ENCODE assay signal across 17 cellular contexts in genomic region chr2:30150786-30151185, GRCh38. TPM values are rescaled to one million over a fixed set of nuclear protein-coding genes. Genes with fewer than 3 reads are reported as not detected.
DNase-seq lines count a peak whose midpoint lies in the region; ATAC-seq and TF ChIP-seq lines count a peak whose summit lies in the region.
"Had no signal": no experiment of that assay in that cellular context is flagged by ENCODE, and none has a peak within 500 bp of the region (broad histone marks: within the 10 kb centered on the region; RNA-seq: fewer than 3 reads in every experiment).

No MANE protein-coding gene starts in this region.

- TF ChIP-seq CTCF in mesothelial cell of epicardium (IDR thresholded peaks at IDR 0.05; ENCODE audit: unreplicated experiment) (no peak), type B pancreatic cell (conservative IDR thresholded peaks at IDR 0.05) (no peak), foreskin fibroblast (IDR thresholded peaks at IDR 0.05; ENCODE audit: low read depth, low read length) (no peak)

- H3K4me3 Mint-ChIP-seq in stimulated activated naive CD8-positive, alpha-beta T cell treated with anti-CD3 and anti-CD28 coated beads, Interleukin-15, Interleukin-2, amounts not matched to agents 100 ng/mL and 50 ng/mL, for 24 hours, result peak overlapping the region; percentile 51
- peak overlapping the region; percentile 71 for H3K4me3 Mint-ChIP-seq in activated T-helper 17 cell treated with anti-CD3 and anti-CD28 coated beads, Interleukin-2, amount 50 U/mL, for 72 hours
- H3K4me3 Mint-ChIP-seq in mesothelial cell of epicardium (no peak overlapping the region), type B pancreatic cell (peak overlapping the region; percentile 1)

- DNase-seq in stimulated activated naive CD8-positive, alpha-beta T cell treated with anti-CD3 and anti-CD28 coated beads, Interleukin-15, Interleukin-2, amounts not matched to agents 100 U/mL and 50 U/mL, for 24 hours, result no peak
- DNase-seq in mesothelial cell of epicardium (ENCODE audit: low spot score in 2 of 2, unreplicated experiment in 2 of 2) (no peak), type B pancreatic cell (ENCODE audit: extremely low spot score, unreplicated experiment) (no peak), Kasumi-1 (lab: John Stamatoyannopoulos, UW) (no peak), foreskin fibroblast (no peak)
- DNase-seq in activated effector memory CD4-positive, alpha-beta T cell treated with anti-CD3 and anti-CD28 coated beads, Interleukin-2, amount 50 U/mL, for 16 hours, result no peak
- DNase-seq: activated CD4-positive, alpha-beta T cell treated with anti-CD3 and anti-CD28 coated beads, Interleukin-2, amount 50 U/mL, for 4 hours; aorta; colonic mucosa; NCI-H146; NCI-H226; posterior cingulate gyrus; stomach had no signal

- peak overlapping the region; percentile 91 for H3K27ac Mint-ChIP-seq in stimulated activated naive CD8-positive, alpha-beta T cell treated with anti-CD3 and anti-CD28 coated beads, Interleukin-15, Interleukin-2, amounts not matched to agents 100 ng/mL and 50 ng/mL, for 24 hours
- peak overlapping the region; percentile 76 for H3K27ac Mint-ChIP-seq in activated T-helper 17 cell treated with anti-CD3 and anti-CD28 coated beads, Interleukin-2, amount 50 U/mL, for 72 hours
- peak overlapping the region; percentile 14 for H3K27ac Mint-ChIP-seq in mesothelial cell of epicardium
- H3K27ac Mint-ChIP-seq in type B pancreatic cell, result peak overlapping the region; percentile 87

- H3K9me3 Mint-ChIP-seq in stimulated activated naive CD8-positive, alpha-beta T cell treated with anti-CD3 and anti-CD28 coated beads, Interleukin-15, Interleukin-2, amounts not matched to agents 100 ng/mL and 50 ng/mL, for 24 hours, result no peaks in the 10 kb centered on the region
- no peaks in the 10 kb centered on the region for H3K9me3 Mint-ChIP-seq in activated T-helper 17 cell treated with anti-CD3 and anti-CD28 coated beads, Interleukin-2, amount 50 U/mL, for 72 hours
- H3K9me3 Mint-ChIP-seq in mesothelial cell of epicardium (no peaks in the 10 kb centered on the region), type B pancreatic cell (no peaks in the 10 kb centered on the region)

- H3K4me3 ChIP-seq in foreskin fibroblast (ENCODE audit: low read depth in 1 of 2, low read length in 2 of 2), result no peak overlapping the region
- H3K4me3 ChIP-seq: colonic mucosa, SJSA1, vagina had no signal

- H3K4me1 Mint-ChIP-seq in stimulated activated naive CD8-positive, alpha-beta T cell treated with anti-CD3 and anti-CD28 coated beads, Interleukin-15, Interleukin-2, amounts not matched to agents 100 ng/mL and 50 ng/mL, for 24 hours (ENCODE audit: low read depth), result peaks cover 82% of the 10 kb centered on the region
- H3K4me1 Mint-ChIP-seq in activated T-helper 17 cell treated with anti-CD3 and anti-CD28 coated beads, Interleukin-2, amount 50 U/mL, for 72 hours, result peaks cover 32% of the 10 kb centered on the region
- H3K4me1 Mint-ChIP-seq in mesothelial cell of epicardium (peaks cover 53% of the 10 kb centered on the region), type B pancreatic cell (ENCODE audit: unreplicated experiment) (peaks cover 41% of the 10 kb centered on the region)

- no peak for ATAC-seq in stimulated activated naive CD8-positive, alpha-beta T cell treated with anti-CD3 and anti-CD28 coated beads, Interleukin-15, Interleukin-2, amounts not matched to agents 100 U/mL and 50 U/mL, for 24 hours
- ATAC-seq in activated T-helper 17 cell treated with anti-CD3 and anti-CD28 coated beads, Interleukin-2, amount 50 U/mL, for 72 hours (replicated peaks), result no peak

- peaks cover 51% of the 10 kb centered on the region for H3K36me3 Mint-ChIP-seq in stimulated activated naive CD8-positive, alpha-beta T cell treated with anti-CD3 and anti-CD28 coated beads, Interleukin-15, Interleukin-2, amounts not matched to agents 100 ng/mL and 50 ng/mL, for 24 hours (ENCODE audit: low read depth)
- H3K36me3 Mint-ChIP-seq in activated T-helper 17 cell treated with anti-CD3 and anti-CD28 coated beads, Interleukin-2, amount 50 U/mL, for 72 hours (ENCODE audit: low read depth), result peaks cover 81% of the 10 kb centered on the region
- H3K36me3 Mint-ChIP-seq in mesothelial cell of epicardium (peaks cover 10% of the 10 kb centered on the region), type B pancreatic cell (peaks cover 25% of the 10 kb centered on the region)

- H3K27me3 Mint-ChIP-seq in stimulated activated naive CD8-positive, alpha-beta T cell treated with anti-CD3 and anti-CD28 coated beads, Interleukin-15, Interleukin-2, amounts not matched to agents 100 ng/mL and 50 ng/mL, for 24 hours, result no peaks in the 10 kb centered on the region
- no peaks in the 10 kb centered on the region for H3K27me3 Mint-ChIP-seq in activated T-helper 17 cell treated with anti-CD3 and anti-CD28 coated beads, Interleukin-2, amount 50 U/mL, for 72 hours
- H3K27me3 Mint-ChIP-seq in mesothelial cell of epicardium (ENCODE audit: low read depth), result no peaks in the 10 kb centered on the region
- no peaks in the 10 kb centered on the region for H3K27me3 Mint-ChIP-seq in type B pancreatic cell

RNA-seq across cellular contexts. Expression of gene YPEL5, which starts 4.0 kb away (rescaled TPM):
- total RNA-seq in activated T-helper 17 cell treated with anti-CD3 and anti-CD28 coated beads, Interleukin-2, amount 50 U/mL, for 72 hours, result 10 to 100 TPM; 27.1 to 55.3 TPM
- total RNA-seq in mesothelial cell of epicardium (73.4 to 81.1 TPM (median 79.4 TPM) in 3 replicates), type B pancreatic cell (ENCODE audit: low replicate concordance) (55.0 and 69.8 TPM in 2 replicates)

Comparison
In these comparisons a context has a peak if more than half of its experiments do, and no peak if none do; other contexts are left out.
1. H3K27ac Mint-ChIP-seq: peak in every context shown above with its lines; median percentile 91 in stimulated activated naive CD8-positive, alpha-beta T cell treated with anti-CD3 and anti-CD28 coated beads, Interleukin-15, Interleukin-2, amounts not matched to agents 100 ng/mL and 50 ng/mL, for 24 hours; 87 in type B pancreatic cell; 76 in activated T-helper 17 cell treated with anti-CD3 and anti-CD28 coated beads, Interleukin-2, amount 50 U/mL, for 72 hours; 14 in mesothelial cell of epicardium.